23 cellular contexts compared by ENCODE assay signal in genomic region chr15:98363955-98364354, GRCh38.
DNase-seq lines count a peak whose midpoint lies in the region; ATAC-seq and TF ChIP-seq lines count a peak whose summit lies in the region.
"Had no signal": no experiment of that assay in that cellular context is flagged by ENCODE, and none has a peak within 500 bp of the region (broad histone marks: within the 10 kb centered on the region; RNA-seq: fewer than 3 reads in every experiment).

No MANE protein-coding gene starts in this region.

- CTCF ChIA-PET in activated CD4-positive, alpha-beta memory T cell treated with anti-CD3 and anti-CD28 coated beads for 36 hours (lab: Charles Lee): no interaction called here
- CTCF ChIA-PET in A673 (lab: Charles Lee): no interaction called here

- H3K36me3 ChIP-seq in DND-41 (ENCODE audit: insufficient read depth, low read length) (no peaks in the 10 kb centered on the region), neural progenitor cell (no peaks in the 10 kb centered on the region), A673 (ENCODE audit: insufficient read depth, low read length, poor library complexity, severe bottlenecking) (no peaks in the 10 kb centered on the region)

- H3K27ac ChIP-seq in DND-41 (ENCODE audit: low read length): no peak overlapping the region
- H3K27ac ChIP-seq in caudate nucleus (ENCODE audit: low read depth, low read length): peak overlapping the region; percentile 50
- no peak overlapping the region for H3K27ac ChIP-seq in neural progenitor cell
- H3K27ac ChIP-seq in A673 (ENCODE audit: low read depth, low read length, poor library complexity, severe bottlenecking): no peak overlapping the region
- H3K27ac ChIP-seq: RWPE1 had no signal

- H3K27me3 Mint-ChIP-seq in neural progenitor cell (ENCODE audit: insufficient read depth, low read depth) (peaks cover 5% of the 10 kb centered on the region), natural killer cell (ENCODE audit: low read depth in 2 of 2) (peaks cover 0 to 5% of the 10 kb centered on the region in 2 donors)
- H3K27me3 Mint-ChIP-seq in activated CD4-positive, alpha-beta memory T cell treated with anti-CD3 and anti-CD28 coated beads for 36 hours: no peaks in the 10 kb centered on the region

- H3K27me3 ChIP-seq in DND-41 (ENCODE audit: insufficient read depth, low read length, poor library complexity) (peaks cover 2% of the 10 kb centered on the region), neural progenitor cell (no peaks in the 10 kb centered on the region), A673 (replicated peaks; ENCODE audit: insufficient read depth, low read depth, low read length, poor library complexity) (peaks cover 12% of the 10 kb centered on the region)

- H3K36me3 Mint-ChIP-seq in neural progenitor cell: no peaks in the 10 kb centered on the region
- no peaks in the 10 kb centered on the region for H3K36me3 Mint-ChIP-seq in activated CD4-positive, alpha-beta memory T cell treated with anti-CD3 and anti-CD28 coated beads for 36 hours
- H3K36me3 Mint-ChIP-seq in natural killer cell: no peaks in the 10 kb centered on the region
- H3K36me3 Mint-ChIP-seq: CD4-positive, alpha-beta memory T cell had no signal

- no peak overlapping the region for H3K4me3 ChIP-seq in DND-41 (ENCODE audit: low read depth in 1 of 2, low read length in 2 of 2)
- H3K4me3 ChIP-seq in neural progenitor cell: no peak overlapping the region
- H3K4me3 ChIP-seq in A673 (ENCODE audit: low read depth, low read length, poor library complexity, severe bottlenecking): no peak overlapping the region

- H3K9me3 ChIP-seq in DND-41 (ENCODE audit: insufficient read depth, low read length, severe bottlenecking) (no peaks in the 10 kb centered on the region), neural progenitor cell (ENCODE audit: low read depth) (no peaks in the 10 kb centered on the region), A673 (ENCODE audit: low read depth, low read length, poor library complexity, severe bottlenecking) (no peaks in the 10 kb centered on the region)

- ATAC-seq in DND-41 (ENCODE audit: insufficient read depth, low read depth): no peak
- no peak for ATAC-seq in natural killer cell

- H3K4me2 ChIP-seq in DND-41 (ENCODE audit: insufficient read depth, low read length) (no peak overlapping the region), neural progenitor cell (no peak overlapping the region)

- H3K9ac ChIP-seq in DND-41 (ENCODE audit: low read depth, low read length) (no peak overlapping the region), neural progenitor cell (no peak overlapping the region)

- no peak for DNase-seq in DND-41
- DNase-seq in LHCN-M2 (ENCODE audit: low read depth): peak; percentile 3
- DNase-seq in caudate nucleus (lab: John Stamatoyannopoulos, UW): peak in 1 of 61 donors; percentile 37
- no peak for DNase-seq in neural progenitor cell (ENCODE audit: low spot score)
- no peak for DNase-seq in kidney tubule cell (ENCODE audit: low spot score)
- DNase-seq in activated CD4-positive, alpha-beta memory T cell treated with anti-CD3 and anti-CD28 coated beads for 36 hours: no peak
- no peak for DNase-seq in A673 (ENCODE audit: low spot score)
- DNase-seq in natural killer cell: no peak
- DNase-seq: AML-193; C1 segment of cervical spinal cord; CD4-positive, alpha-beta memory T cell; COR-L47; DMS53; Karpas-422; NCI-H1105 treated with DMSO at 0.1 percent for 48 hours; NCI-H146; NCI-H1930; NCI-H2107; NCI-H524; NCI-H748 treated with DMSO at 0.1 percent for 48 hours; NK-92 treated with Interleukin-12 subunit alpha and Interleukin-12 subunit beta, amount 100 ng/mL, for 24 hours; SHP77 treated with DMSO at 0.1 percent for 48 hours had no signal

- H3K79me2 ChIP-seq in DND-41 (ENCODE audit: insufficient read depth, low read length) (no peaks in the 10 kb centered on the region), neural progenitor cell (ENCODE audit: low read depth) (no peaks in the 10 kb centered on the region)

- TF ChIP-seq CTCF in DND-41 (IDR thresholded peaks at IDR 0.05; ENCODE audit: borderline replicate concordance, extremely low read depth, low read length, poor library complexity, severe bottlenecking) (no peak), neural progenitor cell (IDR thresholded peaks at IDR 0.05) (no peak), A673 (conservative IDR thresholded peaks at IDR 0.05; ENCODE audit: low read depth, low read length) (no peak), natural killer cell (IDR thresholded peaks at IDR 0.05) (no peak)

- intact Hi-C loops in activated CD4-positive, alpha-beta memory T cell treated with anti-CD3 and anti-CD28 coated beads for 36 hours (cut with micrococcal nuclease): no loop called here
- intact Hi-C loops in A673 (cut with micrococcal nuclease; ENCODE audit: unreplicated experiment): no loop called here
- intact Hi-C loops in natural killer cell (cut with micrococcal nuclease): no loop called here

- H3K4me1 Mint-ChIP-seq in neural progenitor cell (no peaks in the 10 kb centered on the region), natural killer cell (no peaks in the 10 kb centered on the region)
- no peaks in the 10 kb centered on the region for H3K4me1 Mint-ChIP-seq in activated CD4-positive, alpha-beta memory T cell treated with anti-CD3 and anti-CD28 coated beads for 36 hours (ENCODE audit: low read depth)
- H3K4me1 Mint-ChIP-seq: CD4-positive, alpha-beta memory T cell had no signal

- H3K4me3 Mint-ChIP-seq in neural progenitor cell (no peak overlapping the region), natural killer cell (no peak overlapping the region)
- H3K4me3 Mint-ChIP-seq in activated CD4-positive, alpha-beta memory T cell treated with anti-CD3 and anti-CD28 coated beads for 36 hours: no peak overlapping the region
- H3K4me3 Mint-ChIP-seq: CD4-positive, alpha-beta memory T cell had no signal

- no peaks in the 10 kb centered on the region for H3K4me1 ChIP-seq in DND-41 (ENCODE audit: insufficient read depth, low read length)
- H3K4me1 ChIP-seq in neural progenitor cell: no peaks in the 10 kb centered on the region
- H3K4me1 ChIP-seq in A673 (ENCODE audit: insufficient read depth, low read length, poor library complexity, severe bottlenecking): no peaks in the 10 kb centered on the region

- POLR2A ChIA-PET in activated CD4-positive, alpha-beta memory T cell treated with anti-CD3 and anti-CD28 coated beads for 36 hours (lab: Charles Lee): interaction anchor here (0.8 kb wide), 1 partner anchor 12 kb away, joined by 3 read pairs; no protein-coding TSS in a partner anchor
- POLR2A ChIA-PET in A673 (lab: Charles Lee; ENCODE audit: low non-redundant PET): no interaction called here

- H3F3A ChIP-seq in neural progenitor cell (ENCODE audit: low read depth): no peaks in the 10 kb centered on the region

- 0 out of 2 replicates have a peak overlapping the region, but pooled peaks have one; percentile 25 for H2AFZ ChIP-seq in DND-41 (ENCODE audit: low read depth, low read length)
- peak overlapping the region; percentile 72 for H2AFZ ChIP-seq in neural progenitor cell (replicated peaks)

- H3K27ac Mint-ChIP-seq in neural progenitor cell (no peak overlapping the region), natural killer cell (no peak overlapping the region)
- H3K27ac Mint-ChIP-seq in activated CD4-positive, alpha-beta memory T cell treated with anti-CD3 and anti-CD28 coated beads for 36 hours: no peak overlapping the region
- H3K27ac Mint-ChIP-seq: CD4-positive, alpha-beta memory T cell had no signal

- H3K9me3 Mint-ChIP-seq in neural progenitor cell: peaks cover 2% of the 10 kb centered on the region
- no peaks in the 10 kb centered on the region for H3K9me3 Mint-ChIP-seq in activated CD4-positive, alpha-beta memory T cell treated with anti-CD3 and anti-CD28 coated beads for 36 hours
- no peaks in the 10 kb centered on the region for H3K9me3 Mint-ChIP-seq in natural killer cell

- no peaks in the 10 kb centered on the region for H4K20me1 ChIP-seq in DND-41 (ENCODE audit: insufficient read depth, low read length)
- no peaks in the 10 kb centered on the region for H4K20me1 ChIP-seq in neural progenitor cell (ENCODE audit: low read depth)

- no TSS peak for BruUV-seq in A673 (replicated peaks; lab: Mats Ljungman, UMichigan)
